Comparison of ENCODE assay signal across 24 cellular contexts in the genomic region with DNA sequence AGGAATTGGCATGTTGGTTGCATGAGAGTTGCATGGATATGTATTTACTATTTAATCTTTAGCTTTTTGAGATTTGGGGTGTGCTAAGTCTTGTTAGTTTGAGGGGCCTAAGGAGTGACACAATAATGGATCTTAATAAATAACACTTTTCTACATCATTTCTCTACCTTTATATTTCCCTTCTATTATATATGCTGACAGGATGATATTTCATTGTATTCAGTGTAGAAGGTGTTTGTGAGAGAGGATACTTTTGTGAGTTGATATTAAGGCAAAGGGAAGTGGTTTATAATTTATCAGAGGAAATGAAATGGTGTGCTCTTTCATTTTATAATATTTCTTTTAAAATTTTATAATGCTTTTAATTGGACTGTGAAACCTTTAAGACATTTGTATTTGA. TPM values are rescaled to one million over a fixed set of nuclear protein-coding genes. Genes with fewer than 3 reads are reported as not detected.
DNase-seq lines count a peak whose midpoint lies in the region; ATAC-seq, FAIRE-seq and TF ChIP-seq lines count a peak whose summit lies in the region.
"Had no signal": no experiment of that assay in that cellular context is flagged by ENCODE, and none has a peak within 500 bp of the region (broad histone marks: within the 10 kb centered on the region; RNA-seq: fewer than 3 reads in every experiment).

No MANE protein-coding gene starts in this region.

- CTCF ChIA-PET in HepG2 (lab: Yijun Ruan, JAX; ENCODE audit: low intra/inter-chr PET ratio, low total read pairs) = no interaction called here

- TF ChIP-seq RAD21 in HepG2 (CRISPR knock-in tag; IDR thresholded peaks at IDR 0.05) = no peak

- peaks cover 36% of the 10 kb centered on the region for H3K79me2 ChIP-seq in HepG2 (ENCODE audit: insufficient read depth, low read length)

- FAIRE-seq in HepG2 (lab: Jason Lieb, UNC) = no peak
- FAIRE-seq: endometrium had no signal

- no peaks in the 10 kb centered on the region for H3K9me3 Mint-ChIP-seq in T-helper 2 cell treated with Interferon-gamma antibody and Interleukin-4, amounts not matched to agents 5 μg/mL and 100 μg/mL, for 36 hours
- H3K9me3 Mint-ChIP-seq in immature natural killer cell = no peaks in the 10 kb centered on the region
- peaks cover 3% of the 10 kb centered on the region for H3K9me3 Mint-ChIP-seq in endodermal cell

- peaks cover 23% of the 10 kb centered on the region for H3K36me3 Mint-ChIP-seq in T-helper 2 cell treated with Interferon-gamma antibody and Interleukin-4, amounts not matched to agents 5 μg/mL and 100 μg/mL, for 36 hours (ENCODE audit: low read depth)
- H3K36me3 Mint-ChIP-seq in immature natural killer cell (peaks cover 7 to 13% (median 11%) of the 10 kb centered on the region in 3 donors), endodermal cell (ENCODE audit: low read depth) (peaks cover 11% of the 10 kb centered on the region)

- H3K4me1 ChIP-seq in HepG2 (ENCODE audit: insufficient read depth, low read length) (peaks cover 63% of the 10 kb centered on the region), right lobe of liver (peaks cover 0 to 56% (median 29%) of the 10 kb centered on the region in 4 donors), endodermal cell (ENCODE audit: control insufficient read depth, insufficient read depth, low read length) (peaks cover 5% of the 10 kb centered on the region)

- in situ Hi-C loops in HepG2 (cut with HindIII; ENCODE audit: extremely low pct_ligation_motif_present, low pct_unique_long_range_greater_than_20kb) = no loop called here

- BruUV-seq in HepG2 (replicated peaks; lab: Mats Ljungman, UMichigan) = no TSS peak

- peak overlapping the region; percentile 53 for H3K27ac ChIP-seq in HepG2 (ENCODE audit: extremely low read length, insufficient read depth, low read length)
- peak overlapping the region in 1 of 3 donors; percentile 8 for H3K27ac ChIP-seq in right lobe of liver
- no peak overlapping the region for H3K27ac ChIP-seq in endodermal cell (ENCODE audit: low read depth, low read length)
- H3K27ac ChIP-seq: 22Rv1, KMS-11, left lung, neural progenitor cell, thyroid gland had no signal

- TF ChIP-seq POLR2A in HepG2 (IDR thresholded peaks at IDR 0.05; ENCODE audit: insufficient read depth in 1 of 2, low read depth in 2 of 2, low read length in 2 of 2) (no peak), right lobe of liver (IDR thresholded peaks at IDR 0.05) (no peak)

- no peak for TF ChIP-seq EP300 in HepG2 (IDR thresholded peaks at IDR 0.05; ENCODE audit: low read depth in 2 of 2, low read length in 2 of 2)
- TF ChIP-seq EP300 in HepG2 (CRISPR knock-in tag; IDR thresholded peaks at IDR 0.05; ENCODE audit: borderline replicate concordance) = no peak

- peak overlapping the region; percentile 37 for H3K4me3 Mint-ChIP-seq in T-helper 2 cell treated with Interferon-gamma antibody and Interleukin-4, amounts not matched to agents 5 μg/mL and 100 μg/mL, for 36 hours
- H3K4me3 Mint-ChIP-seq in immature natural killer cell = peak overlapping the region in 3 of 5 donors; percentile 24 to 72 (median 27)
- H3K4me3 Mint-ChIP-seq in endodermal cell = no peak overlapping the region
- H3K4me3 Mint-ChIP-seq: neural progenitor cell had no signal

- H3K4me1 Mint-ChIP-seq in T-helper 2 cell treated with Interferon-gamma antibody and Interleukin-4, amounts not matched to agents 5 μg/mL and 100 μg/mL, for 36 hours (ENCODE audit: low read depth) = peaks cover 75% of the 10 kb centered on the region
- H3K4me1 Mint-ChIP-seq in immature natural killer cell (peaks cover 80 to 100% of the 10 kb centered on the region in 2 donors), endodermal cell (peaks cover 28% of the 10 kb centered on the region)

- TF ChIP-seq CTCF in HepG2 (CRISPR knock-in tag; IDR thresholded peaks at IDR 0.05) = no peak
- TF ChIP-seq CTCF in right lobe of liver (IDR thresholded peaks at IDR 0.05) = no peak
- no peak for TF ChIP-seq CTCF in endodermal cell (conservative IDR thresholded peaks at IDR 0.05)

- no peaks in the 10 kb centered on the region for H3K27me3 Mint-ChIP-seq in T-helper 2 cell treated with Interferon-gamma antibody and Interleukin-4, amounts not matched to agents 5 μg/mL and 100 μg/mL, for 36 hours (ENCODE audit: low read depth)
- H3K27me3 Mint-ChIP-seq in immature natural killer cell (ENCODE audit: low read depth in 3 of 3) (peaks cover 6 to 22% (median 6%) of the 10 kb centered on the region in 3 donors), endodermal cell (ENCODE audit: insufficient read depth) (no peaks in the 10 kb centered on the region)

- intact Hi-C loops in HepG2 (cut with micrococcal nuclease; ENCODE audit: unreplicated experiment) = loop anchor here (2.0 kb wide), 1 partner anchor 14 kb away; no protein-coding TSS in a partner anchor
- intact Hi-C loops in right lobe of liver (cut with DNase I) = no loop called here

- no peaks in the 10 kb centered on the region; the same call in 1 of the 2 replicates for H4K20me1 ChIP-seq in HepG2 (ENCODE audit: insufficient read depth, low read length)

- peaks cover 2 to 25% of the 10 kb centered on the region in 2 experiments; a peak in 4 of 5 replicates for H3K36me3 ChIP-seq in HepG2 (replicated peaks in 1 of 2; ENCODE audit: control insufficient read depth in 1 of 2, insufficient read depth in 2 of 2, low read length in 2 of 2)
- H3K36me3 ChIP-seq in right lobe of liver = peaks cover 0 to 24% (median 4%) of the 10 kb centered on the region in 4 donors
- peaks cover 21% of the 10 kb centered on the region for H3K36me3 ChIP-seq in endodermal cell (ENCODE audit: control insufficient read depth, insufficient read depth, low read length)
- H3K36me3 ChIP-seq: neural progenitor cell had no signal

- H3K27me3 ChIP-seq in HepG2 (ENCODE audit: control insufficient read depth in 1 of 2, insufficient read depth in 2 of 2, low read length in 2 of 2) (no peaks in the 10 kb centered on the region), right lobe of liver (no peaks in the 10 kb centered on the region), endodermal cell (ENCODE audit: control insufficient read depth, insufficient read depth, low read length, poor library complexity, severe bottlenecking) (no peaks in the 10 kb centered on the region)
- H3K27me3 ChIP-seq: left lung, neural progenitor cell, thyroid gland had no signal

- ATAC-seq in HepG2 (no peak), right lobe of liver (no peak), HG03095 (IDR thresholded peaks at IDR 0.05; ENCODE audit: unreplicated experiment) (no peak)
- ATAC-seq: left lung, SK-N-SH treated with all-trans-retinoic acid at 6 μM for 48 hours had no signal

- peak overlapping the region; percentile 48; the same call in 1 of the 2 replicates for H3K4me2 ChIP-seq in HepG2 (ENCODE audit: low read depth, low read length)
- H3K4me2 ChIP-seq: KMS-11, neural progenitor cell had no signal

- H3K9ac ChIP-seq in HepG2 (ENCODE audit: insufficient read depth, low read depth, low read length) (no peak overlapping the region), endodermal cell (ENCODE audit: extremely low read depth, low read length, poor library complexity, severe bottlenecking) (no peak overlapping the region)
- H3K9ac ChIP-seq: KMS-11, neural progenitor cell had no signal

- H3K27ac Mint-ChIP-seq in T-helper 2 cell treated with Interferon-gamma antibody and Interleukin-4, amounts not matched to agents 5 μg/mL and 100 μg/mL, for 36 hours = peak overlapping the region; percentile 48
- H3K27ac Mint-ChIP-seq in immature natural killer cell = peak overlapping the region in 5 of 6 donors; percentile 44 to 89 (median 75)
- H3K27ac Mint-ChIP-seq in endodermal cell = no peak overlapping the region
- H3K27ac Mint-ChIP-seq: neural progenitor cell had no signal

- no peak overlapping the region for H2AFZ ChIP-seq in HepG2 (ENCODE audit: low read length)
- H2AFZ ChIP-seq: neural progenitor cell had no signal

- no peaks in the 10 kb centered on the region for H3K9me3 ChIP-seq in HepG2 (ENCODE audit: low read length)
- H3K9me3 ChIP-seq in right lobe of liver = no peaks in the 10 kb centered on the region
- H3K9me3 ChIP-seq in endodermal cell (ENCODE audit: control insufficient read depth, low read length) = peaks cover 1% of the 10 kb centered on the region
- H3K9me3 ChIP-seq: left lung, thyroid gland had no signal

- POLR2A ChIA-PET in HepG2 (lab: Yijun Ruan, JAX) = interaction anchor here (1.0 kb wide), 1 partner anchor 55 kb away, joined by 4 read pairs; a partner anchor contains a TSS

- no peak for DNase-seq in T-helper 2 cell treated with Interferon-gamma antibody and Interleukin-4, amounts not matched to agents 5 μg/mL and 100 μg/mL, for 36 hours (ENCODE audit: low spot score)
- no peak for DNase-seq in T-helper 2 cell
- no peak for DNase-seq in HepG2 (ENCODE audit: low spot score)
- no peak for DNase-seq in right lobe of liver
- no peak for DNase-seq in immature natural killer cell
- no peak for DNase-seq in endodermal cell
- no peak for DNase-seq in foreskin melanocyte
- DNase-seq: AML-193; COR-L47; DND-41; left lung; midbrain; NCI-H1694; NCI-H2171 treated with DMSO at 0.1 percent for 48 hours; RPMI8226; stimulated activated CD4-positive, alpha-beta T cell treated with anti-CD3 and anti-CD28 coated beads, Interleukin-1b, Interleukin-23, amount 100 ng/mL, for 48 hours; T1000; thyroid gland had no signal

- H3K4me3 ChIP-seq in HepG2 (replicated peaks in 1 of 3; ENCODE audit: insufficient read depth in 1 of 3, low read depth in 2 of 3, low read length in 3 of 3) = no peak overlapping the region
- H3K4me3 ChIP-seq in right lobe of liver = no peak overlapping the region
- H3K4me3 ChIP-seq in endodermal cell (ENCODE audit: low read length) = no peak overlapping the region
- H3K4me3 ChIP-seq: left lung, neural progenitor cell, thyroid gland had no signal

RNA-seq across cellular contexts. Expression of a gene that starts 55.0 kb away (rescaled TPM):
- 21.3 and 26.0 TPM in 2 replicates for total RNA-seq in HepG2 (2016; rRNA removed; fragmentation: Illumina TruSeq; extraction: Trizol)
- total RNA-seq in HepG2 (2016; cell fraction: cytosol; rRNA removed; fragmentation: Illumina TruSeq; extraction: Trizol; ENCODE audit: low read depth) = 15.6 and 18.1 TPM in 2 replicates
- total RNA-seq in HepG2 (2016; cell fraction: insoluble cytoplasmic fraction; rRNA removed; fragmentation: Illumina TruSeq; extraction: Trizol) = 23.2 and 24.7 TPM in 2 replicates
- 8.9 and 10.9 TPM in 2 replicates for total RNA-seq in HepG2 (2016; cell fraction: membrane; rRNA removed; fragmentation: Illumina TruSeq; extraction: Trizol)
- 42.9 and 43.7 TPM in 2 replicates for total RNA-seq in HepG2 (2016; cell fraction: nucleus; rRNA removed; fragmentation: Illumina TruSeq; extraction: Trizol)
- 6.4 and 8.4 TPM in 2 replicates for polyA plus RNA-seq in HepG2 (2011; rRNA removed)
- polyA plus RNA-seq in HepG2 (2011; cell fraction: cytosol; rRNA removed) = 3.4 and 4.1 TPM in 2 replicates
- polyA plus RNA-seq in HepG2 (2011; cell fraction: nucleus; rRNA removed) = 4.4 and 7.1 TPM in 2 replicates
- 7.9 and 11.9 TPM in 2 replicates for polyA plus RNA-seq in HepG2 (2012)
- polyA plus RNA-seq in HepG2 (2016; cell fraction: cytosol; fragmentation: Illumina TruSeq; extraction: Trizol; ENCODE audit: low read depth) = 0.45 and 0.52 TPM in 2 replicates
- 19.5 and 20.2 TPM in 2 replicates for polyA plus RNA-seq in HepG2 (2016; cell fraction: insoluble cytoplasmic fraction; fragmentation: Illumina TruSeq; extraction: Trizol; ENCODE audit: low read depth)
- 1.8 and 2.2 TPM in 2 replicates for polyA plus RNA-seq in HepG2 (2016; cell fraction: membrane; fragmentation: Illumina TruSeq; extraction: Trizol; ENCODE audit: low read depth)
- 35.9 and 42.5 TPM in 2 replicates for polyA plus RNA-seq in HepG2 (2016; cell fraction: nucleus; fragmentation: Illumina TruSeq; extraction: Trizol; ENCODE audit: insufficient read depth, low read depth)
- polyA minus RNA-seq in HepG2 (2011; rRNA and poly(A)+ RNA removed; ENCODE audit: low replicate concordance) = 0.19 and 11.0 TPM in 2 replicates
- 9.1 and 9.7 TPM in 2 replicates for polyA minus RNA-seq in HepG2 (2011; cell fraction: cytosol; rRNA and poly(A)+ RNA removed)
- polyA minus RNA-seq in HepG2 (2011; cell fraction: nucleus; rRNA and poly(A)+ RNA removed) = 46.5 and 49.8 TPM in 2 replicates
- total RNA-seq in right lobe of liver = 100 to 1,000 TPM in 2 of 6 experiments, 10 to 100 TPM in 4; 36.3 to 173 (median 72.8) TPM
- polyA plus RNA-seq in immature natural killer cell = 10 to 100 TPM; 62.7 to 80.0 (median 66.8) TPM
- 10 to 100 TPM; 29.8 to 30.2 TPM for total RNA-seq in endodermal cell
- 29.8 TPM for polyA plus RNA-seq in endodermal cell (2013, experiment 1 of 2)
- polyA plus RNA-seq in endodermal cell (2013, experiment 2 of 2) = 31.2 TPM
